19 cellular contexts compared by ENCODE assay signal in genomic region chr4:57159866-57160265, GRCh38. TPM values are rescaled to one million over a fixed set of nuclear protein-coding genes. Genes with fewer than 3 reads are reported as not detected.
"Had no signal": no experiment of that assay in that cellular context is flagged by ENCODE, and none has a peak within 500 bp of the region (broad histone marks: within the 10 kb centered on the region; RNA-seq: fewer than 3 reads in every experiment).

No MANE protein-coding gene starts in this region.

- FAIRE-seq: colon had no signal

- H3K9me3 Mint-ChIP-seq: activated naive CD4-positive, alpha-beta T cell treated with anti-CD3 and anti-CD28 coated beads, Interleukin-2, amount 50 U/mL, for 24 hours; naive thymus-derived CD8-positive, alpha-beta T cell; stimulated activated memory B cell treated with anti-CD40 and anti-IgM and Interleukin-4, amounts not matched to agents 10 μg/mL and 1 μg/mL and 100 μg/mL, for 72 hours had no signal

- H3K4me3 Mint-ChIP-seq: activated CD4-positive, alpha-beta T cell treated with anti-CD3 and anti-CD28 coated beads for 36 hours; activated naive CD4-positive, alpha-beta T cell treated with anti-CD3 and anti-CD28 coated beads, Interleukin-2, amount 50 U/mL, for 24 hours; naive thymus-derived CD8-positive, alpha-beta T cell; stimulated activated memory B cell treated with anti-CD40 and anti-IgM and Interleukin-4, amounts not matched to agents 10 μg/mL and 1 μg/mL and 100 μg/mL, for 72 hours; WTC11 had no signal

- H3K36me3 ChIP-seq: cardiac muscle cell, upper lobe of left lung had no signal

- H3K27me3 ChIP-seq: cardiac muscle cell, dorsolateral prefrontal cortex, testis, upper lobe of left lung had no signal

- H3K4me3 ChIP-seq: cardiac muscle cell, dorsolateral prefrontal cortex, testis, upper lobe of left lung had no signal

- H3K27ac Mint-ChIP-seq: activated CD4-positive, alpha-beta T cell treated with anti-CD3 and anti-CD28 coated beads for 36 hours; activated naive CD4-positive, alpha-beta T cell treated with anti-CD3 and anti-CD28 coated beads, Interleukin-2, amount 50 U/mL, for 24 hours; naive thymus-derived CD8-positive, alpha-beta T cell; stimulated activated memory B cell treated with anti-CD40 and anti-IgM and Interleukin-4, amounts not matched to agents 10 μg/mL and 1 μg/mL and 100 μg/mL, for 72 hours; WTC11 had no signal

- H3K9me3 ChIP-seq: testis, upper lobe of left lung had no signal

- H3K4me1 ChIP-seq: parathyroid adenoma, testis had no signal

- DNase-seq: activated CD4-positive, alpha-beta T cell treated with anti-CD3 and anti-CD28 coated beads for 36 hours; activated CD4-positive, alpha-beta T cell treated with anti-CD3 and anti-CD28 coated beads, Interleukin-2, amount 50 U/mL, for 48 hours; activated gamma-delta T cell; dorsolateral prefrontal cortex; mesendoderm; naive thymus-derived CD8-positive, alpha-beta T cell; stimulated activated CD4-positive, alpha-beta T cell treated with anti-CD3 and anti-CD28 coated beads, Interleukin-4, amount 100 ng/mL, for 4 hours; SW 1271; T-helper 2 cell; testis; upper lobe of left lung had no signal

- H3K27ac ChIP-seq: cardiac muscle cell, dorsolateral prefrontal cortex, epithelial cell of prostate, parathyroid adenoma, testis, upper lobe of left lung had no signal

- H3K36me3 Mint-ChIP-seq: activated naive CD4-positive, alpha-beta T cell treated with anti-CD3 and anti-CD28 coated beads, Interleukin-2, amount 50 U/mL, for 24 hours; naive thymus-derived CD8-positive, alpha-beta T cell; stimulated activated memory B cell treated with anti-CD40 and anti-IgM and Interleukin-4, amounts not matched to agents 10 μg/mL and 1 μg/mL and 100 μg/mL, for 72 hours had no signal

- ATAC-seq: activated CD4-positive, alpha-beta T cell treated with anti-CD3 and anti-CD28 coated beads for 36 hours; naive thymus-derived CD8-positive, alpha-beta T cell; sciatic nerve; stimulated activated memory B cell treated with anti-CD40 and anti-IgM and Interleukin-4, amounts not matched to agents 10 μg/mL and 1 μg/mL and 100 μg/mL, for 72 hours; WTC11 had no signal

RNA-seq across cellular contexts. Expression of gene IGFBP7, which starts 49.7 kb away (rescaled TPM):
- total RNA-seq: activated CD4-positive, alpha-beta T cell treated with anti-CD3 and anti-CD28 coated beads for 36 hours; naive thymus-derived CD8-positive, alpha-beta T cell had no signal
- polyA plus RNA-seq: naive thymus-derived CD8-positive, alpha-beta T cell had no signal
